In the genomic region with DNA sequence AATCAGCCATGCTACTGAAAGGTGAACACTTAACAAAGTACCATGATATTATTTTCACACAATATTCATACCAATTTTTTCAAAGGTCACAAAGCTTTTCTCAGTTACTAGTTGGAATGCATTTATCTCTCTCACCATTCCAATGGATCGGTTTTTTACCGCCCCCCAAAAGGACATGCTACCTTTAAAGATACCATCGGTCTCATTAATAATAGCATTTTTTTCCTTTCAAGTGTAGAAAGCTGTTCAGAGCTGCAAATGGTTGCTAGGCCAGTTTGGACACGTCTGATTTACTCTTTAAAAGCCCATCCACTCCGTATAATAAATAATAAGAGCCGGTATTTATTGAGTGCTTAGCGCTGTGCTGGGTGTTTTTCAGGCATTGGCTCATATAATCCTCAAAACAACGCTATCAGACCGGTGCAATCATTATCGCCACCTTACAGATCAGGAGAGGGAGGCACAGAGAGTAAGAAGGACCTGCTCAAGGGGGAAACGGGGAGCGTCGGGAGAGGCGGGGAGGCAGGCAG, we compare ENCODE assay signal across 10 cellular contexts. TPM values are rescaled to one million over a fixed set of nuclear protein-coding genes. Genes with fewer than 3 reads are reported as not detected.
DNase-seq lines count a peak whose midpoint lies in the region; ATAC-seq and TF ChIP-seq lines count a peak whose summit lies in the region.
"Had no signal": no experiment of that assay in that cellular context is flagged by ENCODE, and none has a peak within 500 bp of the region (broad histone marks: within the 10 kb centered on the region; RNA-seq: fewer than 3 reads in every experiment).

No MANE protein-coding gene starts in this region.

- no peaks in the 10 kb centered on the region for H3K27me3 ChIP-seq in Caco-2 (replicated peaks; ENCODE audit: control insufficient read depth, insufficient read depth, low read length)
- 0 out of 2 replicates have a peak, but pooled peaks cover 4% of the 10 kb centered on the region for H3K27me3 ChIP-seq in OCI-LY1 (ENCODE audit: insufficient read depth, low read length)
- H3K27me3 ChIP-seq in esophagus (ENCODE audit: control insufficient read depth in 1 of 2, insufficient read depth in 2 of 2, low read length in 2 of 2): peaks cover 0 to 2% of the 10 kb centered on the region in 2 donors
- H3K27me3 ChIP-seq in osteoblast (ENCODE audit: insufficient read depth, low read length): peaks cover 58% of the 10 kb centered on the region

- no peaks in the 10 kb centered on the region for H3K9me3 ChIP-seq in Caco-2
- no peaks in the 10 kb centered on the region for H3K9me3 ChIP-seq in OCI-LY1 (ENCODE audit: low read length)
- no peaks in the 10 kb centered on the region for H3K9me3 ChIP-seq in esophagus (ENCODE audit: control insufficient read depth in 2 of 2, insufficient read depth in 1 of 2, low read depth in 1 of 2, low read length in 1 of 2)
- no peaks in the 10 kb centered on the region for H3K9me3 ChIP-seq in osteoblast (ENCODE audit: low read depth, low read length)

- no peak for ATAC-seq in GM21723 (IDR thresholded peaks at IDR 0.05; ENCODE audit: unreplicated experiment)

- POLR2A ChIA-PET in Caco-2 (lab: Charles Lee): interaction anchor here (1.3 to 1.9 kb wide), 2 partner anchors 166 to 214 kb away, joined by 3 to 11 read pairs; partner anchors contain the start of gene GTF2A1

- 9 to 10% methylated on average over 14 of the region's 14 CpGs for WGBS in esophagus, 2 donors

- TF ChIP-seq CTCF in Caco-2 (IDR thresholded peaks at IDR 0.05; ENCODE audit: insufficient read depth in 1 of 2, low read depth in 1 of 2, low read length in 1 of 2, severe bottlenecking in 1 of 2, unreplicated experiment in 1 of 2) (no peak), OCI-LY1 (IDR thresholded peaks at IDR 0.05; ENCODE audit: low read length) (no peak), osteoblast (IDR thresholded peaks at IDR 0.05; ENCODE audit: extremely low read depth, low read depth, low read length) (no peak)

- no peaks in the 10 kb centered on the region for H3K79me2 ChIP-seq in OCI-LY1 (ENCODE audit: insufficient read depth, low read length)
- no peaks in the 10 kb centered on the region for H3K79me2 ChIP-seq in osteoblast (ENCODE audit: insufficient read depth, low read length)

- H3K4me2 ChIP-seq in OCI-LY1 (ENCODE audit: low read length): peak overlapping the region; percentile 17; the same call in 1 of the 2 replicates
- peak overlapping the region; percentile 56 for H3K4me2 ChIP-seq in osteoblast (ENCODE audit: insufficient read depth, low read length)

- DNase-seq in Caco-2: no peak
- DNase-seq in osteoblast (ENCODE audit: insufficient read length, low spot score, missing footprints): no peak
- DNase-seq in HCEC 1CT: no peak
- no peak for DNase-seq in SKM-1 (lab: John Stamatoyannopoulos, UW; ENCODE audit: unreplicated experiment)
- DNase-seq in posterior vena cava (ENCODE audit: low spot score): no peak

- no peaks in the 10 kb centered on the region for H3K36me3 ChIP-seq in Caco-2 (ENCODE audit: control insufficient read depth, insufficient read depth, low read length)
- H3K36me3 ChIP-seq in OCI-LY1 (ENCODE audit: insufficient read depth, low read length): no peaks in the 10 kb centered on the region
- no peaks in the 10 kb centered on the region for H3K36me3 ChIP-seq in esophagus (ENCODE audit: control insufficient read depth in 2 of 2, insufficient read depth in 2 of 2, low read length in 1 of 2)
- H3K36me3 ChIP-seq in osteoblast (ENCODE audit: insufficient read depth, low read length): no peaks in the 10 kb centered on the region

- peak overlapping the region; percentile 66 for H3K27ac Mint-ChIP-seq in Caco-2 (ENCODE audit: unreplicated experiment)

- no peak overlapping the region for H3K27ac ChIP-seq in OCI-LY1 (ENCODE audit: low read depth, low read length, poor library complexity, severe bottlenecking)
- peak overlapping the region; percentile 55 to 56 for H3K27ac ChIP-seq in esophagus (ENCODE audit: low read depth in 2 of 2, low read length in 1 of 2)
- H3K27ac ChIP-seq in osteoblast (ENCODE audit: low read depth, low read length): no peak overlapping the region
- H3K27ac ChIP-seq: HL-60 had no signal

- peaks cover 27% of the 10 kb centered on the region for H3K4me1 Mint-ChIP-seq in Caco-2 (ENCODE audit: low read depth, unreplicated experiment)

- CTCF ChIA-PET in Caco-2 (lab: Charles Lee): interaction anchor here (1.0 to 2.6 kb wide), 4 partner anchors 163 to 216 kb away, joined by 3 to 18 read pairs (median 5); no protein-coding TSS in a partner anchor

- H3K9ac ChIP-seq in OCI-LY1 (ENCODE audit: low read length): no peak overlapping the region

- H3K36me3 Mint-ChIP-seq in Caco-2 (ENCODE audit: insufficient read depth, unreplicated experiment): peaks cover 14% of the 10 kb centered on the region

- H2AFZ ChIP-seq in OCI-LY1 (ENCODE audit: low read length) (no peak overlapping the region), osteoblast (ENCODE audit: low read length) (peak overlapping the region; percentile 38)

- H3K4me1 ChIP-seq in Caco-2: no peaks in the 10 kb centered on the region
- H3K4me1 ChIP-seq in OCI-LY1 (ENCODE audit: insufficient read depth, low read length, severe bottlenecking): no peaks in the 10 kb centered on the region
- H3K4me1 ChIP-seq in esophagus (ENCODE audit: control insufficient read depth in 2 of 2, insufficient read depth in 2 of 2, low read length in 1 of 2): no peaks in the 10 kb centered on the region
- peaks cover 4% of the 10 kb centered on the region for H3K4me1 ChIP-seq in osteoblast (ENCODE audit: insufficient read depth, low read length)

- intact Hi-C loops in Caco-2 (cut with micrococcal nuclease; ENCODE audit: unreplicated experiment) (loop anchor here (1.0 to 5.0 kb wide), 3 partner anchors 18 to 132 kb away; no protein-coding TSS in a partner anchor), posterior vena cava (cut with DNase I) (no loop called here)

- no peaks in the 10 kb centered on the region for H3K27me3 Mint-ChIP-seq in Caco-2 (ENCODE audit: insufficient read depth, unreplicated experiment)

- no peaks in the 10 kb centered on the region for H3F3A ChIP-seq in OCI-LY1 (ENCODE audit: insufficient read depth, low read length)

- no TSS peak for BruUV-seq in Caco-2 (replicated peaks; lab: Mats Ljungman, UMichigan)

- H3K9me2 ChIP-seq in OCI-LY1 (ENCODE audit: low read depth, low read length): no peaks in the 10 kb centered on the region

- H3K9me3 Mint-ChIP-seq in Caco-2 (ENCODE audit: unreplicated experiment): no peaks in the 10 kb centered on the region

- H4K20me1 ChIP-seq in OCI-LY1 (ENCODE audit: insufficient read depth, low read length): no peaks in the 10 kb centered on the region
- H4K20me1 ChIP-seq in osteoblast (ENCODE audit: insufficient read depth, low read length): no peaks in the 10 kb centered on the region

- H3K4me3 ChIP-seq in Caco-2 (ENCODE audit: low read depth, low read length) (peak overlapping the region; percentile 79), OCI-LY1 (ENCODE audit: low read depth, low read length, poor library complexity, severe bottlenecking) (peak overlapping the region; percentile 18), esophagus (ENCODE audit: low read depth in 1 of 2, low read length in 2 of 2) (peak overlapping the region; percentile 67 to 71), osteoblast (ENCODE audit: insufficient read depth, low read length) (peak overlapping the region; percentile 14)

- H3K4me3 Mint-ChIP-seq in Caco-2 (ENCODE audit: unreplicated experiment): peak overlapping the region; percentile 95

RNA-seq across cellular contexts. Expression of gene STON2, which starts 35.0 kb away (rescaled TPM):
- total RNA-seq in Caco-2 (2022) (37.1 and 43.5 TPM in 2 replicates), osteoblast (49.6 and 51.0 TPM in 2 replicates), posterior vena cava (10 to 100 TPM; 20.5 to 25.1 TPM)
- polyA plus RNA-seq in esophagus: 10 to 100 TPM in 1 of 2 donors, 1 to 10 TPM in 1; 8.5 to 20.4 TPM
- total RNA-seq: fibroblast of villous mesenchyme had no signal

Comparison
In these comparisons a context has a peak if more than half of its experiments do, and no peak if none do; other contexts are left out.
1. H3K4me3 ChIP-seq: peak in every context shown above with its lines; median percentile 79 in Caco-2; 69 in esophagus; 18 in OCI-LY1; 14 in osteoblast.
2. H3K27ac ChIP-seq: peak in esophagus (2 of 2); none in OCI-LY1 (single experiment) and osteoblast (single experiment).